Comparison of ENCODE assay signal across 33 cellular contexts in genomic region chr7:128846781-128847444, GRCh38. TPM values are rescaled to one million over a fixed set of nuclear protein-coding genes. Genes with fewer than 3 reads are reported as not detected.
"Had no signal": no experiment of that assay in that cellular context is flagged by ENCODE, and none has a peak within 500 bp of the region (broad histone marks: within the 10 kb centered on the region; RNA-seq: fewer than 3 reads in every experiment).

No MANE protein-coding gene starts in this region.

- H3K4me1 Mint-ChIP-seq: central memory CD8-positive, alpha-beta T cell; endodermal cell had no signal

- FAIRE-seq: astrocyte, frontal cortex had no signal

- DNase-seq: activated B cell treated with CpG ODN at 0.5 μM for 24 hours; activated CD4-positive, alpha-beta T cell treated with anti-CD3 and anti-CD28 coated beads for 48 hours; activated CD4-positive, alpha-beta T cell treated with anti-CD3 and anti-CD28 coated beads, Interleukin-2, amount 50 U/mL, for 1 hour; activated CD4-positive, alpha-beta T cell treated with anti-CD3 and anti-CD28 coated beads, Interleukin-2, amount 50 U/mL, for 48 hours; activated CD8-positive, alpha-beta memory T cell treated with anti-CD3 and anti-CD28 coated beads for 24 hours; activated CD8-positive, alpha-beta T cell treated with anti-CD3 and anti-CD28 coated beads for 36 hours; activated effector memory CD4-positive, alpha-beta T cell treated with Interleukin-2 at 50 U/mL for 16 hours; activated gamma-delta T cell treated with Interleukin-2 at 50 U/mL for 16 hours; activated naive CD4-positive, alpha-beta T cell treated with anti-CD3 and anti-CD28 coated beads, Interleukin-2, amount 50 U/mL, for 16 hours; activated naive CD4-positive, alpha-beta T cell treated with Interleukin-2 at 50 U/mL for 16 hours; activated T-cell treated with anti-CD3 and anti-CD28 coated beads, Interleukin-2, amount 50 U/mL, for 4 hours; amniotic stem cell; anterior cingulate cortex; dorsolateral prefrontal cortex; effector memory CD4-positive, alpha-beta T cell; endodermal cell; foreskin fibroblast; glutamatergic neuron; T-helper 1 cell; T-helper 17 cell; T1000; WERI-Rb-1 had no signal

- H3K27ac Mint-ChIP-seq: activated B cell treated with CpG ODN at 0.5 μM for 24 hours; activated CD8-positive, alpha-beta T cell treated with anti-CD3 and anti-CD28 coated beads for 36 hours; activated naive CD8-positive, alpha-beta T cell; activated T-helper 17 cell treated with anti-CD3 and anti-CD28 coated beads, Interleukin-2, amount 50 U/mL, for 72 hours; dendritic cell treated with granulocyte-macrophage colony-stimulating factor and Interleukin-4, amounts not matched to agents 40 ng/mL and 50 ng/mL, for 4 days; endodermal cell; T-helper 17 cell; T-helper 2 cell treated with Interferon-gamma antibody and Interleukin-4, amounts not matched to agents 5 μg/mL and 100 μg/mL, for 36 hours had no signal

- H3K27ac ChIP-seq: cardiac muscle cell, coronary artery, dorsolateral prefrontal cortex, WERI-Rb-1 had no signal

- H3K9me3 Mint-ChIP-seq: activated B cell treated with CpG ODN at 0.5 μM for 24 hours; activated CD8-positive, alpha-beta T cell treated with anti-CD3 and anti-CD28 coated beads for 36 hours; activated T-cell treated with anti-CD3 and anti-CD28 coated beads, Interleukin-2, amount 50 U/mL, for 4 hours; activated T-helper 17 cell treated with anti-CD3 and anti-CD28 coated beads, Interleukin-2, amount 50 U/mL, for 72 hours; central memory CD8-positive, alpha-beta T cell; dendritic cell treated with granulocyte-macrophage colony-stimulating factor and Interleukin-4, amounts not matched to agents 40 ng/mL and 50 ng/mL, for 4 days; endodermal cell; T-helper 2 cell treated with Interferon-gamma antibody and Interleukin-4, amounts not matched to agents 5 μg/mL and 100 μg/mL, for 36 hours had no signal

- H3K27me3 ChIP-seq: cardiac muscle cell, dorsolateral prefrontal cortex had no signal

- H3K36me3 Mint-ChIP-seq: activated naive CD8-positive, alpha-beta T cell had no signal

- H3K27me3 Mint-ChIP-seq: activated CD8-positive, alpha-beta T cell treated with anti-CD3 and anti-CD28 coated beads for 36 hours; activated naive CD8-positive, alpha-beta T cell; central memory CD8-positive, alpha-beta T cell; T-helper 17 cell had no signal

- H3K36me3 ChIP-seq: WERI-Rb-1 had no signal

- ATAC-seq: activated CD4-positive, CD25-positive, alpha-beta regulatory T cell treated with anti-CD3 and anti-CD28 coated beads, Interleukin-2, amount 50 U/mL, for 24 hours; activated CD8-positive, alpha-beta T cell treated with anti-CD3 and anti-CD28 coated beads for 36 hours; activated T-cell treated with anti-CD3 and anti-CD28 coated beads, Interleukin-2, amount 50 U/mL, for 4 hours; activated T-helper 17 cell treated with anti-CD3 and anti-CD28 coated beads, Interleukin-2, amount 50 U/mL, for 72 hours; esophagus mucosa; T-helper 17 cell had no signal

- H3K4me3 Mint-ChIP-seq: activated B cell treated with CpG ODN at 0.5 μM for 24 hours; activated CD8-positive, alpha-beta T cell treated with anti-CD3 and anti-CD28 coated beads for 36 hours; activated naive CD8-positive, alpha-beta T cell; activated T-cell treated with anti-CD3 and anti-CD28 coated beads, Interleukin-2, amount 50 U/mL, for 4 hours; activated T-helper 17 cell treated with anti-CD3 and anti-CD28 coated beads, Interleukin-2, amount 50 U/mL, for 72 hours; central memory CD8-positive, alpha-beta T cell; dendritic cell treated with granulocyte-macrophage colony-stimulating factor and Interleukin-4, amounts not matched to agents 40 ng/mL and 50 ng/mL, for 4 days; endodermal cell; T-helper 17 cell; T-helper 2 cell treated with Interferon-gamma antibody and Interleukin-4, amounts not matched to agents 5 μg/mL and 100 μg/mL, for 36 hours had no signal

- H3K4me3 ChIP-seq: cardiac muscle cell, coronary artery, dorsolateral prefrontal cortex had no signal

RNA-seq across cellular contexts. Expression of gene FLNC, which starts 16.7 kb away (rescaled TPM):
- total RNA-seq: activated B cell treated with CpG ODN at 0.5 μM for 24 hours had no signal
